In genomic region chr20:41559658-41560057, GRCh38 we compare ENCODE assay signal across 1 cellular context.
TF ChIP-seq lines count a peak whose summit lies in the region.

No MANE protein-coding gene starts in this region.

TF ChIP-seq in H1, 55 proteins besides CTCF, POLR2A, EP300 and RAD21:
- TF ChIP-seq GABPA (IDR thresholded peaks at IDR 0.05; ENCODE audit: borderline replicate concordance, insufficient read depth, low read length) (no peak), EGR1 (IDR thresholded peaks at IDR 0.05; ENCODE audit: borderline replicate concordance, low read depth, low read length) (no peak), RBBP5 (IDR thresholded peaks at IDR 0.05; ENCODE audit: borderline replicate concordance, low read depth, low read length) (no peak), CHD7 (IDR thresholded peaks at IDR 0.05; ENCODE audit: insufficient replicate concordance, low read length) (no peak), SIN3A (conservative IDR thresholded peaks at IDR 0.05 in 1 of 2, IDR thresholded peaks at IDR 0.05 in 1 of 2; ENCODE audit: low read depth in 1 of 2, low read length in 2 of 2) (no peak), ATF2 (IDR thresholded peaks at IDR 0.05; ENCODE audit: low read length) (no peak), NRF1 (IDR thresholded peaks at IDR 0.05; ENCODE audit: low read depth, low read length) (no peak), CBX5 (IDR thresholded peaks at IDR 0.05; ENCODE audit: low read depth, low read length) (no peak)
